24 cellular contexts compared by ENCODE assay signal in the genomic region with DNA sequence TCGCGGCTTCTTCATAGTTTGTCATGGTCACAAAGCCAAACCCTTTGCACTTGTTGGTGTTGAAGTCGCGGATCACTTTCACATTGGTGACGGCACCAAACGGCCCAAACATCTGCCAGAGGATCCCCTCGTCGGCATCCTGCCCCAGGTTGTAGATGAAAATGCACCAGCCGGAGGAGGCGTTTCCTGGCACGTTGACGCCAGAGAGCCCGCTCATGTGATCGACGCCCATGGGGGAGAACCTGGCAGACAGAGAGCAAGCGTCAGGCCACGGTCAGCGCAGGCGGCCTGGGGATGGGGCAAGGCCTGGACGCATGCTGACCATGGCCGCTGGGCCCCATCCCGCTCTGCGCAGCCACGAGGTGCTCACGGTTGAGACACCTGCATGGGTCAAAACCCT. TPM values are rescaled to one million over a fixed set of nuclear protein-coding genes. Genes with fewer than 3 reads are reported as not detected.
"Had no signal": no experiment of that assay in that cellular context is flagged by ENCODE, and none has a peak within 500 bp of the region (broad histone marks: within the 10 kb centered on the region; RNA-seq: fewer than 3 reads in every experiment).

No MANE protein-coding gene starts in this region.

- ATAC-seq: esophagus mucosa; heart left ventricle; left lung; natural killer cell; pancreas; sciatic nerve; stimulated activated memory B cell treated with anti-CD40 and anti-IgM and Interleukin-4, amounts not matched to agents 10 μg/mL and 1 μg/mL and 100 μg/mL, for 72 hours had no signal

- H3K36me3 ChIP-seq: prostate gland, uterus had no signal

- H3K27me3 ChIP-seq: heart left ventricle, left lung, pancreas, spleen, tibial artery, upper lobe of left lung, uterus had no signal

- FAIRE-seq: colon, frontal cortex, islet of Langerhans, pancreas had no signal

- H3K27ac ChIP-seq: heart left ventricle, left lung, lower lobe of right lung, pancreas, prostate gland, spleen, tibial artery, upper lobe of left lung, uterus had no signal

- H3K4me3 ChIP-seq: heart left ventricle, left lung, lower lobe of right lung, pancreas, prostate gland, spleen, tibial artery, upper lobe of left lung, uterus had no signal

- DNase-seq: cerebellar nuclear complex; dermis blood vessel endothelial cell; hypothalamus; lower lobe of right lung; natural killer cell; nucleus accumbens; spleen; stimulated activated CD4-positive, alpha-beta T cell treated with anti-CD3 and anti-CD28 coated beads, Interleukin-15, amount 100 ng/mL, for 24 hours; stimulated activated CD4-positive, alpha-beta T cell treated with anti-CD3 and anti-CD28 coated beads, Interleukin-1b, Interleukin-23, amount 100 ng/mL, for 48 hours; stimulated activated CD4-positive, alpha-beta T cell treated with anti-CD3 and anti-CD28 coated beads, Interleukin-4, amount 100 ng/mL, for 24 hours; tibial artery; upper lobe of left lung; uterus had no signal

- H3K4me1 ChIP-seq: heart left ventricle, left lung, lower lobe of right lung, pancreas, prostate gland, tibial artery, upper lobe of left lung, uterus had no signal

- H3K9me3 ChIP-seq: heart left ventricle, left lung, lower lobe of right lung, pancreas, prostate gland, spleen, tibial artery, upper lobe of left lung, uterus had no signal

RNA-seq across cellular contexts. Expression of gene CTXN1, which starts 37.6 kb away (rescaled TPM):
- total RNA-seq: esophagus mucosa had no signal

RNA-seq across cellular contexts. Expression of gene TGFBR3L, which starts 48.9 kb away (rescaled TPM):
- total RNA-seq: dermis blood vessel endothelial cell, frontal cortex, sciatic nerve, spleen had no signal
- polyA plus RNA-seq: fibroblast of lung had no signal
